ENCODE assay signal across 1 cellular context in the genomic region with DNA sequence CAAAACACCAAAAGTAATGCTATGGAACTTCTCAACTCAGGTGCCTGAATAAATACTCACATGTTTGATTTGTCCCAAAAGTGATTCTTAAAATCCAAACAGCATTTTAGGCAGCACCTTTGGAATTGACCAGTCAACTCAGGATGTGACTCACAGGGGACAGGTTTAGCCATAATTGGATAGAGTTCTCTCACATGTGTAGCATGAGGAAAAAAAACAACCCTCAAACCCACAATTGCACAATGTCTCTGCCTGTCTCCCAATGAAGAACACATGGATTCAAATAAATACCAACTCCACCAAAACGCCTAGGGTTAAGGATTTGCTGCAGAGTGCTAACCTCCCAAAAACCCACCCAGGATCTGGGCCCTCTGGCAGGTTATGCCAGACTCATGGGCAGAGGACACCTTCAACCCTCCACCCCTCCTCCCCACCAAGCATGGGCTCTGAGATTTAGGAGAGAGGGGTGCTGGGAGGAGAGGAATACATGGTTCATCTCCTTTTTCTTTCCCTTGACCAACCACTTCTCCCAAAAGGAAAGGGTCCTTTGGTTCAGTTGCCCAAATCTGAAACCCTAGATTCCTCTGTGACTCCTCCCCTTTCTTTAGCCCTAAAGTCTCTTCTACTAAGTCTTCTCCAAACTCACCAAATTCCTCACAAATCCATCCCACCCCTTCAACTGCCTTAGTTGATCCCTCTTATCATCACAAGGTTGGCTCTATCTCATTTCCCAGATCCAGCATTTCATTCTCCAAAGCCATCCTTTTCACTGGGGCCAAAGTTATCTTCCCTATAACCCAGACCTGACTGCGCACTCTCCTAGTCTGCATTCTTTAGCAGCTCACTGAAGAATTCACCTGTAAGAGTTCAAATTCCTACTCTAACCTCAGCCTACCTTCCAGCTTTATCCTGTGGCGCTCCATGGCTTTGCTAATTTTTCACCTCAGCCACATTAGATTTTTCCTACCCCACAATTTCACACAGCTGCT.
TF ChIP-seq lines count a peak whose summit lies in the region.

No MANE protein-coding gene starts in this region.

TF ChIP-seq in HepG2, 621 proteins besides CTCF, POLR2A, EP300 and RAD21 (continued from another document):
- TF ChIP-seq, protein P1, sequence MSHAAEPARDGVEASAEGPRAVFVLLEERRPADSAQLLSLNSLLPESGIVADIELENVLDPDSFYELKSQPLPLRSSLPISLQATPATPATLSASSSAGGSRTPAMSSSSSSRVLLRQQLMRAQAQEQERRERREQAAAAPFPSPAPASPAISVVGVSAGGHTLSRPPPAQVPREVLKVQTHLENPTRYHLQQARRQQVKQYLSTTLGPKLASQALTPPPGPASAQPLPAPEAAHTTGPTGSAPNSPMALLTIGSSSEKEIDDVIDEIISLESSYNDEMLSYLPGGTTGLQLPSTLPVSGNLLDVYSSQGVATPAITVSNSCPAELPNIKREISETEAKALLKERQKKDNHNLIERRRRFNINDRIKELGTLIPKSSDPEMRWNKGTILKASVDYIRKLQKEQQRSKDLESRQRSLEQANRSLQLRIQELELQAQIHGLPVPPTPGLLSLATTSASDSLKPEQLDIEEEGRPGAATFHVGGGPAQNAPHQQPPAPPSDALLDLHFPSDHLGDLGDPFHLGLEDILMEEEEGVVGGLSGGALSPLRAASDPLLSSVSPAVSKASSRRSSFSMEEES (CRISPR knock-in tag; IDR thresholded peaks at IDR 0.05): no peak
- TF ChIP-seq ZNF773 (CRISPR knock-in tag; IDR thresholded peaks at IDR 0.05; ENCODE audit: borderline replicate concordance) (no peak), ZNF282 (IDR thresholded peaks at IDR 0.05; ENCODE audit: partially characterized antibody) (no peak), HMGA1 (CRISPR knock-in tag; conservative IDR thresholded peaks at IDR 0.05) (no peak), DPF2 (CRISPR knock-in tag; IDR thresholded peaks at IDR 0.05; ENCODE audit: borderline replicate concordance, low read depth) (no peak), BRD4 (CRISPR knock-in tag; IDR thresholded peaks at IDR 0.05) (no peak), ZNF317 (CRISPR knock-in tag; IDR thresholded peaks at IDR 0.05) (no peak), ZNF124 (CRISPR knock-in tag; IDR thresholded peaks at IDR 0.05) (no peak), ZNF138 (CRISPR knock-in tag; IDR thresholded peaks at IDR 0.05; ENCODE audit: low read depth) (no peak), ETV5 (CRISPR knock-in tag; IDR thresholded peaks at IDR 0.05; ENCODE audit: borderline replicate concordance) (peak; percentile 70; the same call in 1 of the 2 replicates)
- TF ChIP-seq, protein P2, sequence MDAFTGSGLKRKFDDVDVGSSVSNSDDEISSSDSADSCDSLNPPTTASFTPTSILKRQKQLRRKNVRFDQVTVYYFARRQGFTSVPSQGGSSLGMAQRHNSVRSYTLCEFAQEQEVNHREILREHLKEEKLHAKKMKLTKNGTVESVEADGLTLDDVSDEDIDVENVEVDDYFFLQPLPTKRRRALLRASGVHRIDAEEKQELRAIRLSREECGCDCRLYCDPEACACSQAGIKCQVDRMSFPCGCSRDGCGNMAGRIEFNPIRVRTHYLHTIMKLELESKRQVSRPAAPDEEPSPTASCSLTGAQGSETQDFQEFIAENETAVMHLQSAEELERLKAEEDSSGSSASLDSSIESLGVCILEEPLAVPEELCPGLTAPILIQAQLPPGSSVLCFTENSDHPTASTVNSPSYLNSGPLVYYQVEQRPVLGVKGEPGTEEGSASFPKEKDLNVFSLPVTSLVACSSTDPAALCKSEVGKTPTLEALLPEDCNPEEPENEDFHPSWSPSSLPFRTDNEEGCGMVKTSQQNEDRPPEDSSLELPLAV (CRISPR knock-in tag; conservative IDR thresholded peaks at IDR 0.05; ENCODE audit: low read depth): no peak
- TF ChIP-seq, protein P3, sequence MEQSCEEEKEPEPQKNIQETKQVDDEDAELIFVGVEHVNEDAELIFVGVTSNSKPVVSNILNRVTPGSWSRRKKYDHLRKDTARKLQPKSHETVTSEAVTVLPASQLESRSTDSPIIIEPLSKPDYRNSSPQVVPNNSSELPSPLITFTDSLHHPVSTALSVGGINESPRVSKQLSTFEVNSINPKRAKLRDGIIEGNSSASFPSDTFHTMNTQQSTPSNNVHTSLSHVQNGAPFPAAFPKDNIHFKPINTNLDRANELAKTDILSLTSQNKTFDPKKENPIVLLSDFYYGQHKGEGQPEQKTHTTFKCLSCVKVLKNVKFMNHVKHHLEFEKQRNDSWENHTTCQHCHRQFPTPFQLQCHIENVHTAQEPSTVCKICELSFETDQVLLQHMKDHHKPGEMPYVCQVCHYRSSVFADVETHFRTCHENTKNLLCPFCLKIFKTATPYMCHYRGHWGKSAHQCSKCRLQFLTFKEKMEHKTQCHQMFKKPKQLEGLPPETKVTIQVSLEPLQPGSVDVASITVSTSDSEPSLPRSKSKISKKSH (CRISPR knock-in tag; IDR thresholded peaks at IDR 0.05; ENCODE audit: borderline replicate concordance): no peak
